1 cellular context compared by ENCODE assay signal in genomic region chr7:105877736-105878135, GRCh38.
TF ChIP-seq lines count a peak whose summit lies in the region.

No MANE protein-coding gene starts in this region.

TF ChIP-seq in HepG2, 621 proteins besides CTCF, POLR2A, EP300 and RAD21 (continued from another document):
- TF ChIP-seq CERS6 (CRISPR knock-in tag; IDR thresholded peaks at IDR 0.05) (no peak), ZNF431 (CRISPR knock-in tag; IDR thresholded peaks at IDR 0.05; ENCODE audit: borderline replicate concordance, low read depth) (no peak), GLI4 (CRISPR knock-in tag; IDR thresholded peaks at IDR 0.05; ENCODE audit: borderline replicate concordance) (no peak), ZEB1 (IDR thresholded peaks at IDR 0.05; ENCODE audit: insufficient replicate concordance, low read depth) (no peak)
